ENCODE assay signal across 8 cellular contexts in the genomic region with DNA sequence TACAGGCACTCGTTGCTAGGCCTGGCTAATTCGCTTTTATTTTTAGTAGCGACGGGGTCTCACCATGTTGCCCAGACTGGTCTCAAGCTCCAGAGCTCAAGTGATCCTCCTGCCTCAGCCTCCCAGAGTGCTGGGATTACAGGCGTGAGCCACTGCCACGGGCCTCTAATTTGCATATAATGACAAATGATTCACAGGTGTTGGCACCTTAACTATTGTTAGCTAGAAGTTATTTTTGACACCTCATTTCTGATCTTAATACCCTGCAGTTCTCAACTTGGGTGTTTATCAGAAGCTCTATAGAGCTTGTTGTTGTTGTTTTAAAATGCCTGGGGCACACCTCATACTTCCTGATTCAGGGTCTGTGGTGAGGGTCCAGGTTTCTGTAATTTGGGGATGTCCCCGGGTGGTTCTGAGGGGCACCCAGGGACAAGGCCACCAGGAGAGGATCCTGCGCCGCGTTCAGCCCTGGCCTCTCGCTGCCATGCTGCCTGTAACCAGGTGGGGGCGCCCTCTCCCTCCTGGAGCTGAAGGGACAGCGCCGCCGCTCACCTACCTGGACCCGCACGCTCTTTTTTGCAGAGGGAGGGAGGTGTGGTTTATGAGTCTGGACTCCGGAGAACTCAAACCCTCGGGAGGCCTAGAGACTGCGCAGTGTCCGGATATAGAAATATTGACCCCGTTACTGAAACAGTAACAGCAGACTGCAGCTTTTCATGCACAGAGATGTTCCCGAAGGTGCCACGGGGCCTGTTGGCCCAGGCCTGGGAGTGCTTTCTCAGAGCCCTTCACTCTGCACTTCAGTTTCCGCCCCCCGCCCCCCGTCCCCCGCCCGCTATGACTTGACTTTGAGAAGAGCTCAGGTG. TPM values are rescaled to one million over a fixed set of nuclear protein-coding genes. Genes with fewer than 3 reads are reported as not detected.
DNase-seq lines count a peak whose midpoint lies in the region; ATAC-seq and TF ChIP-seq lines count a peak whose summit lies in the region.

No MANE protein-coding gene starts in this region.

- peak; percentile 54 for ATAC-seq in GM21717 (IDR thresholded peaks at IDR 0.05; ENCODE audit: unreplicated experiment)

- peak overlapping the region; percentile 11 for H3K4me2 ChIP-seq in parathyroid adenoma (ENCODE audit: low read length)

- TF ChIP-seq CTCF in parathyroid adenoma (IDR thresholded peaks at IDR 0.05) (peak; percentile 76), tibial nerve (IDR thresholded peaks at IDR 0.05) (peak; percentile 76 to 88 (median 84))

- TF ChIP-seq EP300 in tibial nerve (IDR thresholded peaks at IDR 0.05) = peak in 1 of 2 donors; percentile 16

- H2AFZ ChIP-seq in parathyroid adenoma = peak overlapping the region; percentile 58

- H3K27me3 ChIP-seq in parathyroid adenoma (ENCODE audit: control insufficient read depth, insufficient read depth, low read length) = no peaks in the 10 kb centered on the region
- peaks cover 0 to 3% of the 10 kb centered on the region in 2 donors for H3K27me3 ChIP-seq in tibial nerve

- H3K27me3 Mint-ChIP-seq in activated naive CD4-positive, alpha-beta T cell treated with anti-CD3 and anti-CD28 coated beads, Interleukin-2, amount 10 ng/mL, durations not matched to agents 7 days and 5 days = peaks cover 44% of the 10 kb centered on the region

- in situ Hi-C loops in SK-MEL-5 (cut with HindIII; ENCODE audit: low pct_unique_long_range_greater_than_20kb, low sequenced_read_pairs) = no loop called here

- no peaks in the 10 kb centered on the region for H3K36me3 ChIP-seq in parathyroid adenoma (ENCODE audit: control insufficient read depth, insufficient read depth, low read length)
- H3K36me3 ChIP-seq in tibial nerve = no peaks in the 10 kb centered on the region

- no peak overlapping the region for H3K27ac Mint-ChIP-seq in activated naive CD4-positive, alpha-beta T cell treated with anti-CD3 and anti-CD28 coated beads, Interleukin-2, amount 10 ng/mL, durations not matched to agents 7 days and 5 days

- no peak overlapping the region for H3K9ac ChIP-seq in parathyroid adenoma

- TF ChIP-seq POLR2A in tibial nerve (IDR thresholded peaks at IDR 0.05) = no peak

- H3K27ac ChIP-seq in parathyroid adenoma (no peak overlapping the region), tibial nerve (no peak overlapping the region)

- intact Hi-C loops in head of caudate nucleus (cut with DNase I) = loop anchor here (2.0 kb wide), 1 partner anchor 132 kb away; the partner anchor contains the start of gene LPGAT1

- H3K4me3 ChIP-seq in parathyroid adenoma (ENCODE audit: low read depth, low read length) (no peak overlapping the region), tibial nerve (peak overlapping the region in 1 of 4 donors; percentile 11)

- H3K9me3 ChIP-seq in parathyroid adenoma (ENCODE audit: control insufficient read depth, low read length) (no peaks in the 10 kb centered on the region), tibial nerve (no peaks in the 10 kb centered on the region)

- H3K36me3 Mint-ChIP-seq in activated naive CD4-positive, alpha-beta T cell treated with anti-CD3 and anti-CD28 coated beads, Interleukin-2, amount 10 ng/mL, durations not matched to agents 7 days and 5 days = no peaks in the 10 kb centered on the region

- peaks cover 5% of the 10 kb centered on the region for H3K9me3 Mint-ChIP-seq in activated naive CD4-positive, alpha-beta T cell treated with anti-CD3 and anti-CD28 coated beads, Interleukin-2, amount 10 ng/mL, durations not matched to agents 7 days and 5 days

- CTCF ChIA-PET in activated naive CD4-positive, alpha-beta T cell treated with anti-CD3 and anti-CD28 coated beads, Interleukin-2, amount 10 ng/mL, durations not matched to agents 7 days and 5 days (lab: Charles Lee) = interaction anchor here (0.5 to 5.0 kb wide), 50 partner anchors 8 to 1174 kb away, joined by 3 to 36 read pairs (median 4); partner anchors contain the start of genes DTL, INTS7 and NEK2

- no peak overlapping the region for H3K4me3 Mint-ChIP-seq in activated naive CD4-positive, alpha-beta T cell treated with anti-CD3 and anti-CD28 coated beads, Interleukin-2, amount 10 ng/mL, durations not matched to agents 7 days and 5 days

- 18 to 21% methylated on average over 25 to 27 of the region's 29 CpGs for WGBS in tibial nerve, 2 donors

- no peaks in the 10 kb centered on the region for H3K79me2 ChIP-seq in parathyroid adenoma

- peaks cover 2% of the 10 kb centered on the region for H3K4me1 ChIP-seq in parathyroid adenoma
- H3K4me1 ChIP-seq in tibial nerve = peaks cover 0 to 5% (median 1%) of the 10 kb centered on the region in 4 donors

- DNase-seq in DMS153 (lab: John Stamatoyannopoulos, UW) = peak; percentile 66
- peak; percentile 23 for DNase-seq in KG1 (lab: John Stamatoyannopoulos, UW)
- peak; percentile 84 for DNase-seq in SK-MEL-5 (ENCODE audit: low read depth, low spot score)
- DNase-seq in activated naive CD4-positive, alpha-beta T cell treated with anti-CD3 and anti-CD28 coated beads, Interleukin-2, amount 10 ng/mL, durations not matched to agents 7 days and 5 days = peak; percentile 89
- peak; percentile 78 to 97 (median 90) for DNase-seq in head of caudate nucleus
- DNase-seq in tibial nerve (ENCODE audit: low spot score in 2 of 2) = peak; percentile 52 to 78

- H3K4me1 Mint-ChIP-seq in activated naive CD4-positive, alpha-beta T cell treated with anti-CD3 and anti-CD28 coated beads, Interleukin-2, amount 10 ng/mL, durations not matched to agents 7 days and 5 days = peaks cover 43% of the 10 kb centered on the region

RNA-seq across cellular contexts. Expression of gene NEK2, which starts 23.0 kb away (rescaled TPM):
- 25.4 and 25.5 TPM in 2 replicates for total RNA-seq in SK-MEL-5 (2014; rRNA removed; shearing (Covaris generic))
- 18.0 and 20.9 TPM in 2 replicates for polyA plus RNA-seq in SK-MEL-5 (2015; cell fraction: cytosol; rRNA removed)
- polyA plus RNA-seq in SK-MEL-5 (2015; cell fraction: nucleus; rRNA removed) = 13.2 and 13.9 TPM in 2 replicates
- 1 to 10 TPM in 2 of 4 donors, not detected in 2; 1.8 to 2.0 TPM for total RNA-seq in tibial nerve

Comparison
In these comparisons a context has a peak if more than half of its experiments do, and no peak if none do; other contexts are left out.
1. DNase-seq: peak in every context shown above with its lines; median percentile 90 in head of caudate nucleus; 89 in activated naive CD4-positive, alpha-beta T cell treated with anti-CD3 and anti-CD28 coated beads, Interleukin-2, amount 10 ng/mL, durations not matched to agents 7 days and 5 days; 84 in SK-MEL-5; 66 in DMS153; 65 in tibial nerve; 23 in KG1.